Comparison of ENCODE assay signal across 1 cellular context in genomic region chr3:183464480-183464879, GRCh38.
TF ChIP-seq lines count a peak whose summit lies in the region.

No MANE protein-coding gene starts in this region.

TF ChIP-seq in HepG2, 621 proteins besides CTCF, POLR2A, EP300 and RAD21 (continued from another document and continues in another):
- peak; percentile 78 for TF ChIP-seq ZNF503 (CRISPR knock-in tag; IDR thresholded peaks at IDR 0.05)
- TF ChIP-seq AGO1 (IDR thresholded peaks at IDR 0.05; ENCODE audit: low read depth, low read length, poor library complexity, severe bottlenecking), result no peak
- no peak for TF ChIP-seq HNF1A (IDR thresholded peaks at IDR 0.05; ENCODE audit: low read depth)
- no peak; the same call in 1 of the 2 replicates for TF ChIP-seq HNF1A (CRISPR knock-in tag; IDR thresholded peaks at IDR 0.05; ENCODE audit: borderline replicate concordance)
- TF ChIP-seq ONECUT2 (CRISPR knock-in tag; IDR thresholded peaks at IDR 0.05), result peak; percentile 72
- no peak for TF ChIP-seq KDM5A (IDR thresholded peaks at IDR 0.05; ENCODE audit: borderline replicate concordance, low read length)
- TF ChIP-seq HNF4G (IDR thresholded peaks at IDR 0.05; ENCODE audit: borderline replicate concordance, low read depth, low read length), result peak; percentile 95
- TF ChIP-seq HNF4G (CRISPR knock-in tag; IDR thresholded peaks at IDR 0.05; ENCODE audit: borderline replicate concordance, low read depth), result peak; percentile 82
- TF ChIP-seq TSC22D2 (CRISPR knock-in tag; IDR thresholded peaks at IDR 0.05; ENCODE audit: borderline replicate concordance), result no peak
- no peak for TF ChIP-seq TRIM22 (IDR thresholded peaks at IDR 0.05)
- peak; percentile 61; the same call in 1 of the 2 replicates for TF ChIP-seq SKIL (CRISPR knock-in tag; IDR thresholded peaks at IDR 0.05; ENCODE audit: borderline replicate concordance)
- peak; percentile 70 for TF ChIP-seq FOXA3 (CRISPR knock-in tag; IDR thresholded peaks at IDR 0.05)
- no peak for TF ChIP-seq LBX2 (CRISPR knock-in tag; IDR thresholded peaks at IDR 0.05; ENCODE audit: borderline replicate concordance)
- TF ChIP-seq RXRA (CRISPR knock-in tag; IDR thresholded peaks at IDR 0.05), result peak; percentile 20; the same call in 1 of the 2 replicates
- TF ChIP-seq POLR2AphosphoS2 (IDR thresholded peaks at IDR 0.05; ENCODE audit: low read depth, low read length), result no peak
- TF ChIP-seq ZNF513 (CRISPR knock-in tag; conservative IDR thresholded peaks at IDR 0.05), result 0 out of 2 replicates have a peak, but pooled peaks have one; percentile 18
- peak; percentile 44; the same call in 1 of the 2 replicates for TF ChIP-seq BORCS8-MEF2B (CRISPR knock-in tag; IDR thresholded peaks at IDR 0.05)
- no peak for TF ChIP-seq PHB2 (IDR thresholded peaks at IDR 0.05; ENCODE audit: partially characterized antibody)
- TF ChIP-seq FOXK1 (CRISPR knock-in tag; IDR thresholded peaks at IDR 0.05; ENCODE audit: borderline replicate concordance, low read depth), result peak; percentile 59; the same call in 1 of the 2 replicates
- 0 out of 2 replicates have a peak, but pooled peaks have one; percentile 39 for TF ChIP-seq SIX1 (CRISPR knock-in tag; IDR thresholded peaks at IDR 0.05; ENCODE audit: borderline replicate concordance)
- TF ChIP-seq CEBPB (IDR thresholded peaks at IDR 0.05; ENCODE audit: borderline replicate concordance, low read depth, low read length), result peak; percentile 80
- no peak for TF ChIP-seq ZNF3 (CRISPR knock-in tag; IDR thresholded peaks at IDR 0.05)
- no peak for TF ChIP-seq ZC3H4 (CRISPR knock-in tag; IDR thresholded peaks at IDR 0.05; ENCODE audit: borderline replicate concordance)
- TF ChIP-seq ZXDC (CRISPR knock-in tag; IDR thresholded peaks at IDR 0.05), result no peak
- no peak for TF ChIP-seq ZNF562 (CRISPR knock-in tag; IDR thresholded peaks at IDR 0.05; ENCODE audit: borderline replicate concordance)
- no peak for TF ChIP-seq XBP1 (CRISPR knock-in tag; IDR thresholded peaks at IDR 0.05)
- TF ChIP-seq ZNF589 (CRISPR knock-in tag; conservative IDR thresholded peaks at IDR 0.05), result no peak
- TF ChIP-seq ZMYM4 (CRISPR knock-in tag; IDR thresholded peaks at IDR 0.05), result peak; percentile 97
- TF ChIP-seq PAXIP1 (CRISPR knock-in tag; conservative IDR thresholded peaks at IDR 0.05), result peak; percentile 94
- no peak for TF ChIP-seq ZNF576 (CRISPR knock-in tag; IDR thresholded peaks at IDR 0.05)
- no peak for TF ChIP-seq CC2D1A (CRISPR knock-in tag; IDR thresholded peaks at IDR 0.05)
- 0 out of 2 replicates have a peak, but pooled peaks have one; percentile 41 for TF ChIP-seq ZBTB21 (CRISPR knock-in tag; IDR thresholded peaks at IDR 0.05)
- TF ChIP-seq CBX1 (IDR thresholded peaks at IDR 0.05; ENCODE audit: low read depth), result no peak
- peak; percentile 26; the same call in 1 of the 2 replicates for TF ChIP-seq MIER2 (CRISPR knock-in tag; IDR thresholded peaks at IDR 0.05)
- TF ChIP-seq IRX3 (CRISPR knock-in tag; IDR thresholded peaks at IDR 0.05; ENCODE audit: borderline replicate concordance, low read depth), result peak; percentile 58; the same call in 1 of the 2 replicates
- no peak for TF ChIP-seq KAT7 (CRISPR knock-in tag; IDR thresholded peaks at IDR 0.05; ENCODE audit: borderline replicate concordance)
- peak; percentile 68; the same call in 1 of the 2 replicates for TF ChIP-seq ZBTB7A (CRISPR knock-in tag; IDR thresholded peaks at IDR 0.05)
- no peak for TF ChIP-seq SOX13 (IDR thresholded peaks at IDR 0.05)
- TF ChIP-seq SOX13 (CRISPR knock-in tag; conservative IDR thresholded peaks at IDR 0.05 in 1 of 2, IDR thresholded peaks at IDR 0.05 in 1 of 2), result peak in 1 of 2 experiments; percentile 77; a peak in 2 of 4 replicates
- no peak for TF ChIP-seq ZNF251 (CRISPR knock-in tag; IDR thresholded peaks at IDR 0.05)
- peak; percentile 54 for TF ChIP-seq NFYC (CRISPR knock-in tag; IDR thresholded peaks at IDR 0.05)
- no peak for TF ChIP-seq SYNCRIP (IDR thresholded peaks at IDR 0.05; ENCODE audit: insufficient read depth, low read depth, low read length)
- TF ChIP-seq GZF1 (CRISPR knock-in tag; IDR thresholded peaks at IDR 0.05), result no peak
- no peak for TF ChIP-seq TMF1 (CRISPR knock-in tag; IDR thresholded peaks at IDR 0.05; ENCODE audit: low read depth)
